1 cellular context compared by ENCODE assay signal in the genomic region with DNA sequence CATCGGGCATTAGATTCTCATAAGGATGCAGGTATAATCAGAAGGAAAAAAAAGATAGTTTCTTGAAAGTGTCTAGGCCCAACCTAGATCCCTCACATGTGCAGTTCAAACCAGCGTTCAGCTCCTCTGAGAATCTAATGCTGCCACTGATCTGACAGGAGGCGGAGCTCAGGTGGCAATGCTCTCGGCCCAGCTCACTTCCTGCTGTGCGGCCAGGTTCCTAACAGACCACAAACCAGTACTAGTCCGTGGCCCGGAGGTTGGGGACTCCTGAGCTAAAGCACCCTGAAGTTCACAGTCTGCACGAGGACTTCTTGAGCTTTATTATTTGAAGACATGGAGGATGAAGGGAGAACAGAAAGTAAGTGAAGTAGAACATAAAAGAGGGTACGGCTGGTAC.
TF ChIP-seq lines count a peak whose summit lies in the region.

No MANE protein-coding gene starts in this region.

TF ChIP-seq in HCT116, 20 proteins besides CTCF, POLR2A, EP300 and RAD21 (continued from another document):
- TF ChIP-seq CBX3 (IDR thresholded peaks at IDR 0.05; ENCODE audit: low read depth) (no peak), ELF1 (IDR thresholded peaks at IDR 0.05; ENCODE audit: borderline replicate concordance, low read depth) (no peak)
- TF ChIP-seq, protein P1, sequence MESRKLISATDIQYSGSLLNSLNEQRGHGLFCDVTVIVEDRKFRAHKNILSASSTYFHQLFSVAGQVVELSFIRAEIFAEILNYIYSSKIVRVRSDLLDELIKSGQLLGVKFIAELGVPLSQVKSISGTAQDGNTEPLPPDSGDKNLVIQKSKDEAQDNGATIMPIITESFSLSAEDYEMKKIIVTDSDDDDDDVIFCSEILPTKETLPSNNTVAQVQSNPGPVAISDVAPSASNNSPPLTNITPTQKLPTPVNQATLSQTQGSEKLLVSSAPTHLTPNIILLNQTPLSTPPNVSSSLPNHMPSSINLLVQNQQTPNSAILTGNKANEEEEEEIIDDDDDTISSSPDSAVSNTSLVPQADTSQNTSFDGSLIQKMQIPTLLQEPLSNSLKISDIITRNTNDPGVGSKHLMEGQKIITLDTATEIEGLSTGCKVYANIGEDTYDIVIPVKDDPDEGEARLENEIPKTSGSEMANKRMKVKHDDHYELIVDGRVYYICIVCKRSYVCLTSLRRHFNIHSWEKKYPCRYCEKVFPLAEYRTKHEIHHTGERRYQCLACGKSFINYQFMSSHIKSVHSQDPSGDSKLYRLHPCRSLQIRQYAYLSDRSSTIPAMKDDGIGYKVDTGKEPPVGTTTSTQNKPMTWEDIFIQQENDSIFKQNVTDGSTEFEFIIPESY (IDR thresholded peaks at IDR 0.05; ENCODE audit: extremely low read depth, insufficient replicate concordance, low read length), result no peak
